In genomic region chr1:8121261-8122159, GRCh38 we compare ENCODE assay signal across 8 cellular contexts.
A peak's percentile ranks its signal among the peaks of the same experiment; 100 is the strongest.
DNase-seq lines count a peak whose midpoint lies in the region; ATAC-seq and TF ChIP-seq lines count a peak whose summit lies in the region.

No MANE protein-coding gene starts in this region.

- peak overlapping the region in 1 of 2 donors; percentile 14 for H3K4me3 Mint-ChIP-seq in effector memory CD8-positive, alpha-beta T cell
- no peak overlapping the region for H3K4me3 Mint-ChIP-seq in activated T-helper 17 cell treated with anti-CD3 and anti-CD28 coated beads, Interleukin-2, amount 50 U/mL, for 72 hours

- H3K36me3 Mint-ChIP-seq in effector memory CD8-positive, alpha-beta T cell (ENCODE audit: insufficient read depth): no peaks in the 10 kb centered on the region
- no peaks in the 10 kb centered on the region for H3K36me3 Mint-ChIP-seq in activated T-helper 17 cell treated with anti-CD3 and anti-CD28 coated beads, Interleukin-2, amount 50 U/mL, for 72 hours (ENCODE audit: low read depth)

- peak overlapping the region in 1 of 2 donors; percentile 28 for H3K27ac Mint-ChIP-seq in effector memory CD8-positive, alpha-beta T cell
- H3K27ac Mint-ChIP-seq in activated T-helper 17 cell treated with anti-CD3 and anti-CD28 coated beads, Interleukin-2, amount 50 U/mL, for 72 hours: no peak overlapping the region

- H3K9ac ChIP-seq in HUES64 (ENCODE audit: low read depth, low read length): peak overlapping the region; percentile 15; the same call in 1 of the 2 replicates

- H3K9me3 ChIP-seq in HUES64 (ENCODE audit: insufficient read depth, low read depth, low read length) (peaks cover 15% of the 10 kb centered on the region), stomach (peaks cover 0 to 7% (median 0%) of the 10 kb centered on the region in 4 donors)

- peak; percentile 93 for TF ChIP-seq EP300 in stomach (IDR thresholded peaks at IDR 0.05)

- peaks cover 8 to 22% of the 10 kb centered on the region in 2 donors for H3K27me3 Mint-ChIP-seq in effector memory CD8-positive, alpha-beta T cell
- peaks cover 7% of the 10 kb centered on the region for H3K27me3 Mint-ChIP-seq in activated T-helper 17 cell treated with anti-CD3 and anti-CD28 coated beads, Interleukin-2, amount 50 U/mL, for 72 hours

- H3K36me3 ChIP-seq in HUES64 (ENCODE audit: insufficient read depth, low read length) (no peaks in the 10 kb centered on the region), stomach (no peaks in the 10 kb centered on the region)

- H3K9me3 Mint-ChIP-seq in effector memory CD8-positive, alpha-beta T cell: no peaks in the 10 kb centered on the region
- H3K9me3 Mint-ChIP-seq in activated T-helper 17 cell treated with anti-CD3 and anti-CD28 coated beads, Interleukin-2, amount 50 U/mL, for 72 hours: no peaks in the 10 kb centered on the region

- H3K4me1 ChIP-seq in HUES64 (ENCODE audit: insufficient read depth, low read length): peaks cover 25% of the 10 kb centered on the region
- H3K4me1 ChIP-seq in stomach: peaks cover 39 to 63% (median 48%) of the 10 kb centered on the region in 4 donors

- no peaks in the 10 kb centered on the region for H3K27me3 ChIP-seq in HUES64 (ENCODE audit: insufficient read depth, low read length)
- no peaks in the 10 kb centered on the region for H3K27me3 ChIP-seq in stomach

- intact Hi-C loops in stomach (cut with DNase I; ENCODE audit: low total_unique reads): no loop called here

- H3K27ac ChIP-seq in HUES64 (ENCODE audit: low read depth, low read length) (peak overlapping the region; percentile 43), stomach (peak overlapping the region; percentile 86 to 93 (median 92))

- WGBS in HUES64: 66% methylated on average over 18 of the region's 18 CpGs
- 23 to 39% (median 34%) methylated on average over 18 of the region's 18 CpGs for WGBS in stomach, 5 donors

- H3K4me3 ChIP-seq in HUES64 (ENCODE audit: low read length) (no peak overlapping the region), stomach (no peak overlapping the region)

- peaks cover 0 to 3% of the 10 kb centered on the region in 2 donors for H3K4me1 Mint-ChIP-seq in effector memory CD8-positive, alpha-beta T cell (ENCODE audit: low read depth in 2 of 2)
- no peaks in the 10 kb centered on the region for H3K4me1 Mint-ChIP-seq in activated T-helper 17 cell treated with anti-CD3 and anti-CD28 coated beads, Interleukin-2, amount 50 U/mL, for 72 hours

- DNase-seq in brain pericyte (ENCODE audit: low read depth, low spot score): peak; percentile 70
- peak; percentile 59 for DNase-seq in left kidney (ENCODE audit: low read depth, low spot score)
- DNase-seq in stomach: peak; percentile 61
- DNase-seq in effector memory CD8-positive, alpha-beta T cell: no peak
- DNase-seq in NCI-H774 (lab: John Stamatoyannopoulos, UW): no peak
- DNase-seq in stimulated activated CD4-positive, alpha-beta T cell treated with anti-CD3 and anti-CD28 coated beads, Interleukin-2, amount 100 ng/mL, for 24 hours: no peak

- no peak for ATAC-seq in effector memory CD8-positive, alpha-beta T cell (replicated peaks)
- ATAC-seq in activated T-helper 17 cell treated with anti-CD3 and anti-CD28 coated beads, Interleukin-2, amount 50 U/mL, for 72 hours (replicated peaks): no peak

- no peak for TF ChIP-seq CTCF in stomach (IDR thresholded peaks at IDR 0.05)

- no peak for TF ChIP-seq POLR2A in stomach (IDR thresholded peaks at IDR 0.05)

Comparison
In these comparisons a context has a peak if more than half of its experiments do, and no peak if none do; other contexts are left out.
1. DNase-seq: peak in brain pericyte (single experiment), left kidney (single experiment) and stomach (single experiment); none in effector memory CD8-positive, alpha-beta T cell (0 of 3), NCI-H774 (single experiment) and stimulated activated CD4-positive, alpha-beta T cell treated with anti-CD3 and anti-CD28 coated beads, Interleukin-2, amount 100 ng/mL, for 24 hours (0 of 2).